Comparison of ENCODE assay signal across 1 cellular context in genomic region chr12:23640754-23641153, GRCh38.
TF ChIP-seq lines count a peak whose summit lies in the region.

No MANE protein-coding gene starts in this region.

TF ChIP-seq in WTC11, 78 proteins besides CTCF, POLR2A, EP300 and RAD21 (continued from another document):
- TF ChIP-seq RORB (CRISPR knock-in tag; IDR thresholded peaks at IDR 0.05) (no peak), TEAD1 (CRISPR knock-in tag; IDR thresholded peaks at IDR 0.05) (peak; percentile 25; the same call in 1 of the 2 replicates)
